Comparison of ENCODE assay signal across 17 cellular contexts in genomic region chr6:157718788-157719187, GRCh38.
DNase-seq lines count a peak whose midpoint lies in the region; ATAC-seq, FAIRE-seq and TF ChIP-seq lines count a peak whose summit lies in the region.
"Had no signal": no experiment of that assay in that cellular context is flagged by ENCODE, and none has a peak within 500 bp of the region (broad histone marks: within the 10 kb centered on the region; RNA-seq: fewer than 3 reads in every experiment).

No MANE protein-coding gene starts in this region.

- intact Hi-C loops in cardiac septum (cut with DNase I) (no loop called here), Right ventricle myocardium inferior (cut with DNase I) (loop anchor here (5.0 kb wide), 1 partner anchor 39 kb away; no protein-coding TSS in a partner anchor), posterior vena cava (cut with DNase I) (no loop called here), vagina (cut with DNase I) (no loop called here), transverse colon (cut with DNase I; ENCODE audit: low total_unique reads) (no loop called here)

- H3K4me1 ChIP-seq in H1 (replicated peaks in 1 of 4; ENCODE audit: control insufficient read depth in 3 of 4, insufficient read depth in 4 of 4, low read length in 3 of 4), result peaks cover 0 to 10% (median 0%) of the 10 kb centered on the region in 4 experiments; a peak in 4 of 7 replicates
- H3K4me1 ChIP-seq in vagina, result peaks cover 44% of the 10 kb centered on the region
- peaks cover 7 to 29% (median 17%) of the 10 kb centered on the region in 4 donors for H3K4me1 ChIP-seq in transverse colon
- H3K4me1 ChIP-seq: A549 had no signal

- ATAC-seq in Right ventricle myocardium inferior (no peak), GM21447 (IDR thresholded peaks at IDR 0.05; ENCODE audit: unreplicated experiment) (no peak)
- ATAC-seq: A549, K562 had no signal

- no peak overlapping the region for H3K23ac ChIP-seq in H1 (ENCODE audit: insufficient read length)

- no peak overlapping the region for H3K4me2 ChIP-seq in H1 (ENCODE audit: insufficient read depth in 1 of 2, low read depth in 2 of 2, low read length in 2 of 2)
- H3K4me2 ChIP-seq: A549, PC-9 had no signal

- peak overlapping the region; percentile 53; the same call in 1 of the 2 replicates for H2AK5ac ChIP-seq in H1 (ENCODE audit: low read depth, low read length)

- POLR2A ChIA-PET in H1 (lab: Charles Lee; ENCODE audit: partially characterized antibody), result interaction anchor here (0.7 to 1.2 kb wide), 2 partner anchors 9 to 82 kb away, joined by 3 to 4 read pairs; no protein-coding TSS in a partner anchor

- no peak overlapping the region for H2BK12ac ChIP-seq in H1 (ENCODE audit: low read depth, low read length)

- H2BK5ac ChIP-seq in H1 (ENCODE audit: low read depth, low read length), result no peak overlapping the region

- CTCF ChIA-PET in H1 (lab: Charles Lee; ENCODE audit: partially characterized antibody), result interaction anchor here (5.0 kb wide), 1 partner anchor 38 kb away, joined by 20 read pairs; no protein-coding TSS in a partner anchor

- H3K27ac ChIP-seq in H1 (ENCODE audit: low read depth, low read length) (no peak overlapping the region), vagina (peak overlapping the region; percentile 17), transverse colon (no peak overlapping the region)
- H3K27ac ChIP-seq: A549, PC-9 had no signal

- H3K27me3 ChIP-seq in H1 (replicated peaks in 1 of 4; ENCODE audit: control insufficient read depth in 3 of 4, extremely low read depth in 1 of 4, insufficient read depth in 3 of 4, low read length in 3 of 4) (no peaks in the 10 kb centered on the region; a peak in 2 of 7 replicates), vagina (no peaks in the 10 kb centered on the region), transverse colon (no peaks in the 10 kb centered on the region)

- H4K5ac ChIP-seq in H1 (ENCODE audit: insufficient read length, low read depth, low read length), result no peak overlapping the region

- no peaks in the 10 kb centered on the region for H4K20me1 ChIP-seq in H1 (replicated peaks in 1 of 2; ENCODE audit: control insufficient read depth in 1 of 2, insufficient read depth in 2 of 2, low read length in 2 of 2)

- no peak overlapping the region for H3K4ac ChIP-seq in H1 (replicated peaks; ENCODE audit: insufficient read length, low read depth, low read length)

- no peak for TF ChIP-seq CTCF in H1 (IDR thresholded peaks at IDR 0.05; ENCODE audit: control extremely low read depth in 1 of 3, insufficient read depth in 1 of 3, low read depth in 1 of 3, low read length in 3 of 3)
- no peak for TF ChIP-seq CTCF in vagina (IDR thresholded peaks at IDR 0.05)
- no peak for TF ChIP-seq CTCF in transverse colon (IDR thresholded peaks at IDR 0.05)

- no peak overlapping the region for H3K9ac ChIP-seq in H1 (replicated peaks in 1 of 4; ENCODE audit: extremely low read depth in 1 of 4, low read depth in 3 of 4, low read length in 3 of 4)

- no peak for TF ChIP-seq RAD21 in H1 (IDR thresholded peaks at IDR 0.05 in 1 of 2, conservative IDR thresholded peaks at IDR 0.05 in 1 of 2; ENCODE audit: low read depth in 2 of 2, low read length in 2 of 2)

- H3K4me3 ChIP-seq in H1 (ENCODE audit: extremely low read depth in 1 of 4, insufficient read depth in 2 of 4, low read depth in 3 of 4, low read length in 4 of 4), result no peak overlapping the region
- H3K4me3 ChIP-seq in vagina, result no peak overlapping the region
- H3K4me3 ChIP-seq in transverse colon, result no peak overlapping the region
- H3K4me3 ChIP-seq: A549, K562, PC-9 had no signal

- H3K56ac ChIP-seq in H1 (replicated peaks; ENCODE audit: insufficient read length, low read depth, low read length), result no peak overlapping the region

- H3K79me1 ChIP-seq in H1 (ENCODE audit: low read depth, low read length), result no peaks in the 10 kb centered on the region

- WGBS in H1 (ENCODE audit: extremely low coverage in 1 of 2, insufficient coverage in 1 of 2, insufficient read length in 1 of 2, insufficient replicate concordance in 2 of 2, low coverage in 1 of 2, low lambda C conversion rate in 2 of 2, missing lambda C conversion rate in 1 of 2), 2 experiments, result 80% methylated on average over 5 of the region's 5 CpGs; no CpG with 5 or more reads in 1 of the 2 experiments
- WGBS in transverse colon (ENCODE audit: low coverage in 1 of 2), 2 donors, result 86 to 100% methylated on average over 1 to 5 of the region's 5 CpGs

- no peak overlapping the region for H3K14ac ChIP-seq in H1 (ENCODE audit: insufficient read length)

- no peak overlapping the region for H2AFZ ChIP-seq in H1 (ENCODE audit: low read length)
- H2AFZ ChIP-seq: PC-9 had no signal

- H2BK20ac ChIP-seq in H1 (ENCODE audit: low read length), result peak overlapping the region; percentile 43; the same call in 1 of the 2 replicates

- H2BK120ac ChIP-seq in H1 (replicated peaks; ENCODE audit: low read depth, low read length), result no peak overlapping the region

- H3K36me3 ChIP-seq in H1 (ENCODE audit: control insufficient read depth in 2 of 4, insufficient read depth in 4 of 4, low read length in 3 of 4) (no peaks in the 10 kb centered on the region), vagina (no peaks in the 10 kb centered on the region), transverse colon (no peaks in the 10 kb centered on the region)

- H2BK15ac ChIP-seq in H1 (ENCODE audit: low read length), result no peak overlapping the region

- no peaks in the 10 kb centered on the region; the same call in 1 of the 2 replicates for H3K23me2 ChIP-seq in H1 (ENCODE audit: low read depth, low read length)

- no peak for FAIRE-seq in H1 (lab: Jason Lieb, UNC)
- FAIRE-seq: A549, GM18507, K562 had no signal

- no peak for TF ChIP-seq POLR2A in H1 (IDR thresholded peaks at IDR 0.05; ENCODE audit: control extremely low read depth in 1 of 2, low read depth in 2 of 2, low read length in 2 of 2)
- no peak for TF ChIP-seq POLR2A in vagina (IDR thresholded peaks at IDR 0.05)
- no peak for TF ChIP-seq POLR2A in transverse colon (IDR thresholded peaks at IDR 0.05)

- no peak overlapping the region for H3K18ac ChIP-seq in H1 (ENCODE audit: extremely low read depth, low read length)

- no peak overlapping the region for H4K8ac ChIP-seq in H1 (ENCODE audit: extremely low read depth, insufficient read depth, low read length)

- no peak overlapping the region for H4K91ac ChIP-seq in H1 (replicated peaks; ENCODE audit: insufficient read length, low read length)

- no peaks in the 10 kb centered on the region for H3K9me3 ChIP-seq in H1 (ENCODE audit: insufficient read depth in 2 of 2, low read depth in 1 of 2, low read length in 1 of 2)
- H3K9me3 ChIP-seq in vagina, result no peaks in the 10 kb centered on the region
- no peaks in the 10 kb centered on the region for H3K9me3 ChIP-seq in transverse colon
- H3K9me3 ChIP-seq: A549 had no signal

- DNase-seq in cardiac septum (ENCODE audit: low spot score), result peak; percentile 65
- DNase-seq in Right ventricle myocardium inferior (ENCODE audit: missing footprints), result no peak
- no peak for DNase-seq in H1 (ENCODE audit: low read depth in 1 of 2, low spot score in 2 of 2)
- peak; percentile 75 for DNase-seq in posterior vena cava (ENCODE audit: low spot score)
- no peak for DNase-seq in vagina (ENCODE audit: extremely low spot score in 2 of 2)
- DNase-seq in activated effector memory CD4-positive, alpha-beta T cell treated with anti-CD3 and anti-CD28 coated beads, Interleukin-2, amount 50 U/mL, for 16 hours, result no peak
- DNase-seq in transverse colon, result no peak
- DNase-seq: DMS53, GDM1, MM.1S, NCI-H1048, NCI-H1417 treated with DMSO at 0.1 percent for 48 hours, PC-9 had no signal

- no peaks in the 10 kb centered on the region for H3K79me2 ChIP-seq in H1 (ENCODE audit: control insufficient read depth in 1 of 2, insufficient read depth in 2 of 2, low read length in 2 of 2)

- in situ Hi-C loops in transverse colon (cut with MboI; ENCODE audit: low pct_ligation_motif_present in 1 of 4, low pct_unique_long_range_greater_than_20kb in 1 of 4, low sequenced_read_pairs in 3 of 4), result no loop called here

- TF ChIP-seq EP300 in H1 (IDR thresholded peaks at IDR 0.05; ENCODE audit: borderline replicate concordance in 1 of 2, low read depth in 2 of 2, low read length in 2 of 2), result no peak
- TF ChIP-seq EP300 in transverse colon (IDR thresholded peaks at IDR 0.05; ENCODE audit: low read depth), result no peak

TF ChIP-seq in H1, 55 proteins besides CTCF, POLR2A, EP300 and RAD21:
- TF ChIP-seq CBX8 (IDR thresholded peaks at IDR 0.05; ENCODE audit: borderline replicate concordance, low read depth, low read length) (no peak), SRF (IDR thresholded peaks at IDR 0.05; ENCODE audit: low read depth, low read length) (no peak), MAX (IDR thresholded peaks at IDR 0.05) (no peak)

Comparison
In these comparisons a context has a peak if more than half of its experiments do, and no peak if none do; other contexts are left out.
1. DNase-seq: peak in cardiac septum (single experiment) and posterior vena cava (single experiment); none in Right ventricle myocardium inferior (single experiment), H1 (0 of 2), vagina (0 of 2), activated effector memory CD4-positive, alpha-beta T cell treated with anti-CD3 and anti-CD28 coated beads, Interleukin-2, amount 50 U/mL, for 16 hours (single experiment) and transverse colon (single experiment).